Comparison of ENCODE assay signal across 8 cellular contexts in genomic region chr5:31531888-31532710, GRCh38. TPM values are rescaled to one million over a fixed set of nuclear protein-coding genes. Genes with fewer than 3 reads are reported as not detected.
DNase-seq lines count a peak whose midpoint lies in the region; ATAC-seq, FAIRE-seq and TF ChIP-seq lines count a peak whose summit lies in the region.

Gene C5orf22 (plus strand): TSS chr5:31532301. CDS start chr5:31532393, 92 bp downstream.
Gene DROSHA (minus strand): TSS chr5:31532093. CDS start chr5:31529059, 3,034 bp downstream.

- peak within 1 kb of the TSS; percentile 96 for H2AFZ ChIP-seq in smooth muscle cell (ENCODE audit: low read depth)

- H3F3A ChIP-seq in smooth muscle cell (ENCODE audit: low read depth): no peaks in the 10 kb centered on the region

- CTCF ChIA-PET in AG04450 (lab: Charles Lee): interaction anchor here (0.7 to 1.8 kb wide), 3 partner anchors 10 to 560 kb away, joined by 3 to 7 read pairs (median 3); no protein-coding TSS in a partner anchor

- H3K79me2 ChIP-seq in smooth muscle cell (ENCODE audit: low read depth): peaks cover 46% of the 10 kb centered on the region

- peak within 1 kb of the TSS; percentile 73 for H3K27ac ChIP-seq in AG04450 (ENCODE audit: low read depth, low read length)
- H3K27ac ChIP-seq in WERI-Rb-1: peak within 1 kb of the TSS; percentile 86
- H3K27ac ChIP-seq in smooth muscle cell (ENCODE audit: low read depth): peak within 1 kb of the TSS; percentile 47

- H3K4me1 ChIP-seq in smooth muscle cell (ENCODE audit: low read depth): peaks cover 16% of the 10 kb centered on the region

- peaks cover 68% of the 10 kb centered on the region for H3K36me3 ChIP-seq in WERI-Rb-1
- H3K36me3 ChIP-seq in bronchial epithelial cell (ENCODE audit: control insufficient read depth, insufficient read depth, low read length): peaks cover 17% of the 10 kb centered on the region
- peaks cover 26% of the 10 kb centered on the region for H3K36me3 ChIP-seq in smooth muscle cell (ENCODE audit: low read depth)

- peak; percentile 88 for DNase-seq in AG04450 (ENCODE audit: low read depth, low spot score)
- peak; percentile 99 for DNase-seq in NCI-H2227 (lab: John Stamatoyannopoulos, UW; ENCODE audit: unreplicated experiment)
- peak; percentile 98 for DNase-seq in WERI-Rb-1
- DNase-seq in bronchial epithelial cell (ENCODE audit: low read depth): peak; percentile 93
- peak; percentile 99 for DNase-seq in iPS-NIHi7 (ENCODE audit: extremely low spot score)
- peak; percentile 81 for DNase-seq in smooth muscle cell (lab: John Stamatoyannopoulos, UW; ENCODE audit: unreplicated experiment)

- H3K4me2 ChIP-seq in smooth muscle cell: peak within 1 kb of the TSS; percentile 94

- TF ChIP-seq CTCF in AG04450 (IDR thresholded peaks at IDR 0.05; ENCODE audit: low read depth, low read length): peak; percentile 12; the same call in 1 of the 2 replicates
- TF ChIP-seq CTCF in WERI-Rb-1 (IDR thresholded peaks at IDR 0.05; ENCODE audit: low read depth, low read length): 0 out of 2 replicates have a peak, but pooled peaks have one; percentile 24
- no peak for TF ChIP-seq CTCF in bronchial epithelial cell (IDR thresholded peaks at IDR 0.05; ENCODE audit: insufficient read depth, low read length, severe bottlenecking)
- no peak for TF ChIP-seq CTCF in smooth muscle cell (IDR thresholded peaks at IDR 0.05; ENCODE audit: borderline replicate concordance, insufficient read depth, poor library complexity, severe bottlenecking)

- H3K9me3 ChIP-seq in AG04450 (ENCODE audit: control insufficient read depth, insufficient read depth, low read length): no peaks in the 10 kb centered on the region
- no peaks in the 10 kb centered on the region for H3K9me3 ChIP-seq in WERI-Rb-1 (ENCODE audit: severe bottlenecking)
- no peaks in the 10 kb centered on the region for H3K9me3 ChIP-seq in smooth muscle cell (replicated peaks; ENCODE audit: low read depth)

- no peaks in the 10 kb centered on the region for H3K27me3 ChIP-seq in AG04450 (ENCODE audit: control insufficient read depth, insufficient read depth, low read length)
- no peaks in the 10 kb centered on the region for H3K27me3 ChIP-seq in WERI-Rb-1 (ENCODE audit: insufficient read depth, low read depth, severe bottlenecking)
- H3K27me3 ChIP-seq in bronchial epithelial cell (ENCODE audit: control insufficient read depth, insufficient read depth, low read length): no peaks in the 10 kb centered on the region
- no peaks in the 10 kb centered on the region for H3K27me3 ChIP-seq in smooth muscle cell (ENCODE audit: low read depth)

- H4K20me1 ChIP-seq in smooth muscle cell (ENCODE audit: low read depth): peaks cover 11% of the 10 kb centered on the region

- H3K4me3 ChIP-seq in AG04450 (ENCODE audit: low read depth, low read length) (peak within 1 kb of the TSS; percentile 76), WERI-Rb-1 (ENCODE audit: low read depth, low read length) (peak within 1 kb of the TSS; percentile 98), bronchial epithelial cell (ENCODE audit: low read depth, low read length) (peak within 1 kb of the TSS; percentile 75), smooth muscle cell (peak within 1 kb of the TSS; percentile 90)

- H3K9ac ChIP-seq in smooth muscle cell (ENCODE audit: low read depth): peak within 1 kb of the TSS; percentile 69

- WGBS in smooth muscle cell (ENCODE audit: low lambda C conversion rate): under 1% methylated on average over 58 of the region's 58 CpGs

- no peak for FAIRE-seq in bronchial epithelial cell (lab: Jason Lieb, UNC)

- POLR2A ChIA-PET in AG04450 (lab: Yijun Ruan, JAX): no interaction called here

- ATAC-seq in GM18873 (IDR thresholded peaks at IDR 0.05; ENCODE audit: low FRiP score, unreplicated experiment) (peak; percentile 93), HG03139 (IDR thresholded peaks at IDR 0.05; ENCODE audit: unreplicated experiment) (peak; percentile 93)

RNA-seq across cellular contexts. Expression of gene C5orf22, which starts in this region (rescaled TPM):
- polyA plus RNA-seq in AG04450 (2011; rRNA removed) (22.5 and 29.7 TPM in 2 replicates), smooth muscle cell (17.0 and 17.6 TPM in 2 replicates)
- polyA minus RNA-seq in AG04450 (2011; rRNA and poly(A)+ RNA removed): 12.9 and 19.5 TPM in 2 replicates
- total RNA-seq in bronchial epithelial cell (15.5 and 15.7 TPM in 2 replicates), smooth muscle cell (20.5 and 22.0 TPM in 2 replicates)

RNA-seq across cellular contexts. Expression of gene DROSHA, which starts in this region (rescaled TPM):
- polyA plus RNA-seq in AG04450 (2011; rRNA removed): 52.6 and 65.0 TPM in 2 replicates
- 124 and 142 TPM in 2 replicates for polyA minus RNA-seq in AG04450 (2011; rRNA and poly(A)+ RNA removed)
- total RNA-seq in bronchial epithelial cell: 30.8 and 37.0 TPM in 2 replicates
- 33.8 and 50.5 TPM in 2 replicates for total RNA-seq in smooth muscle cell
- polyA plus RNA-seq in smooth muscle cell: 35.3 and 38.5 TPM in 2 replicates

Comparison
In these comparisons a context has a peak if more than half of its experiments do, and no peak if none do; other contexts are left out.
1. Peak in every context shown above with its lines: DNase-seq, ATAC-seq, H3K4me3 ChIP-seq and H3K27ac ChIP-seq.
2. CTCF ChIP-seq: peak in AG04450 (single experiment) and WERI-Rb-1 (single experiment); none in bronchial epithelial cell (single experiment) and smooth muscle cell (single experiment).